20 cellular contexts compared by ENCODE assay signal in genomic region chr12:97194551-97194950, GRCh38.
A peak's percentile ranks its signal among the peaks of the same experiment; 100 is the strongest.
DNase-seq lines count a peak whose midpoint lies in the region; ATAC-seq, FAIRE-seq and TF ChIP-seq lines count a peak whose summit lies in the region.
"Had no signal": no experiment of that assay in that cellular context is flagged by ENCODE, and none has a peak within 500 bp of the region (broad histone marks: within the 10 kb centered on the region; RNA-seq: fewer than 3 reads in every experiment).

No MANE protein-coding gene starts in this region.

- H3K4me1 ChIP-seq in upper lobe of right lung, result no peaks in the 10 kb centered on the region
- H3K4me1 ChIP-seq: Peyer's patch, SJSA1 had no signal

- TF ChIP-seq POLR2A in GM18505 (IDR thresholded peaks at IDR 0.05; ENCODE audit: borderline replicate concordance, extremely low read depth, insufficient read depth, insufficient read length) (no peak), erythroblast (IDR thresholded peaks at IDR 0.05; ENCODE audit: low read length) (no peak)

- H3K9me3 ChIP-seq in upper lobe of right lung, result no peaks in the 10 kb centered on the region
- H3K9me3 ChIP-seq: SJSA1 had no signal

- DNase-seq in ELR (ENCODE audit: low read depth), result peak; percentile 8
- peak; percentile 42 for DNase-seq in RCC 7860 (ENCODE audit: low spot score)
- DNase-seq in iris pigment epithelial cell (ENCODE audit: low read depth), result peak; percentile 2
- no peak for DNase-seq in upper lobe of right lung
- no peak for DNase-seq in erythroblast (lab: John Stamatoyannopoulos, UW)
- DNase-seq: CD4-positive, CD25-positive, alpha-beta regulatory T cell; MM.1S; NCI-H1048; NCI-H1417 treated with DMSO at 0.1 percent for 48 hours; NCI-H187; NCI-H2107; NCI-H446 treated with DMSO at 0.1 percent for 48 hours; NK-92 treated with Interleukin-12 subunit alpha and Interleukin-12 subunit beta, amount 100 ng/mL, for 24 hours; Peyer's patch had no signal

- intact Hi-C loops in upper lobe of right lung (cut with DNase I), result no loop called here

- H3K4me3 ChIP-seq in upper lobe of right lung, result no peak overlapping the region
- H3K4me3 ChIP-seq: K562, Peyer's patch, SJSA1 had no signal

- H3K27ac ChIP-seq in upper lobe of right lung, result no peak overlapping the region
- H3K27ac ChIP-seq: Peyer's patch, SJSA1 had no signal

- H3K36me3 ChIP-seq in upper lobe of right lung, result no peaks in the 10 kb centered on the region
- H3K36me3 ChIP-seq: Peyer's patch, SJSA1 had no signal

- ATAC-seq in upper lobe of right lung (peak; percentile 16), GM18505 (IDR thresholded peaks at IDR 0.05; ENCODE audit: unreplicated experiment) (no peak), GM18870 (IDR thresholded peaks at IDR 0.05; ENCODE audit: unreplicated experiment) (no peak)
- ATAC-seq: HepG2, K562 had no signal

- no peak for TF ChIP-seq CTCF in upper lobe of right lung (IDR thresholded peaks at IDR 0.05)

- no peaks in the 10 kb centered on the region for H3K27me3 ChIP-seq in upper lobe of right lung
- H3K27me3 ChIP-seq: Peyer's patch, SJSA1 had no signal

- FAIRE-seq in RCC 7860 (lab: Jason Lieb, UNC), result no peak
- FAIRE-seq: H54, HepG2, K562 had no signal

Comparison
In these comparisons a context has a peak if more than half of its experiments do, and no peak if none do; other contexts are left out.
1. DNase-seq: peak in ELR (single experiment), RCC 7860 (single experiment) and iris pigment epithelial cell (single experiment); none in upper lobe of right lung (single experiment) and erythroblast (0 of 2).